In the genomic region with DNA sequence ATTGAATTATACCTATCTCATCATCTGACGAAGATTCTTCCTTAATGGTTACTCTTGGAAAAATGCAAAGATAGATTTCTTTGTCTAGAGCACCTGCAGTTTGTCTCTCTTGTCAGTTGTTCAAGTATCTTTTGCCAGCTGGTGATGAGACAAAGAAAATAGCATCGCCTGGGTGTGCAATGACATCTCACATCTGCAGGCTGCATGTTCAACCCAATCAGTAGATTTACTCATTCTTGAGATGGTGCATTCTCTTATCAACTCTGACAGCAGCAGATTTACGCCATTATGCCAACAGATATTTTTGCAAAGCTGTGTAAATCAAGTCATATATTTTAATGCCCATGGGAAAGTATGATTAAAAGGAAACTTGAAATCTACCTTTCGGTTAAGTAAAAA, we compare ENCODE assay signal across 23 cellular contexts.
"Had no signal": no experiment of that assay in that cellular context is flagged by ENCODE, and none has a peak within 500 bp of the region (broad histone marks: within the 10 kb centered on the region; RNA-seq: fewer than 3 reads in every experiment).

No MANE protein-coding gene starts in this region.

- H3K27me3 Mint-ChIP-seq: type B pancreatic cell had no signal

- H3K9me3 Mint-ChIP-seq: nephron progenitor cell, type B pancreatic cell had no signal

- H3K27me3 ChIP-seq: dorsolateral prefrontal cortex, neutrophil, pancreas, stomach, thyroid gland had no signal

- DNase-seq: dorsolateral prefrontal cortex; effector CD4-positive, alpha-beta T cell; hypothalamus; immature natural killer cell; islet precursor cell; kidney glomerular epithelial cell; left colon; left ventricle myocardium inferior; lower lobe of right lung; naive thymus-derived CD8-positive, alpha-beta T cell; nephron progenitor cell; pancreas; stimulated activated CD4-positive, alpha-beta T cell treated with anti-CD3 and anti-CD28 coated beads, Interleukin-12 subunit alpha, Interleukin-12 subunit beta, amount 100 ng/mL, for 4 hours; stimulated activated CD4-positive, alpha-beta T cell treated with anti-CD3 and anti-CD28 coated beads, Interleukin-1b, Interleukin-23, amount 100 ng/mL, for 48 hours; stimulated activated CD4-positive, alpha-beta T cell treated with anti-CD3 and anti-CD28 coated beads, Interleukin-4, amount 100 ng/mL, for 1 hour; stimulated activated CD8-positive, alpha-beta memory T cell treated with anti-CD3 and anti-CD28 coated beads, Interleukin-4, amount 100 ng/mL, for 48 hours; stimulated activated naive CD4-positive, alpha-beta T cell treated with Interleukin-2 at 50 U/mL for 16 hours; stomach; thyroid gland had no signal

- ATAC-seq: left colon; lower lobe of right lung; naive thymus-derived CD8-positive, alpha-beta T cell; pancreas; sciatic nerve had no signal

- H3K36me3 ChIP-seq: left ventricle myocardium inferior, lower lobe of right lung, neutrophil, pancreas, stomach, thyroid gland had no signal

- H3K27ac ChIP-seq: dorsolateral prefrontal cortex, lower lobe of right lung, neutrophil, pancreas, stomach, thyroid gland had no signal

- H3K4me1 Mint-ChIP-seq: immature natural killer cell; naive thymus-derived CD8-positive, alpha-beta T cell; nephron progenitor cell had no signal

- H3K4me1 ChIP-seq: left ventricle myocardium inferior, lower lobe of right lung, pancreas, stomach, thyroid gland had no signal

- H3K27ac Mint-ChIP-seq: immature natural killer cell; naive thymus-derived CD8-positive, alpha-beta T cell; nephron progenitor cell; type B pancreatic cell had no signal

- H3K9me3 ChIP-seq: left ventricle myocardium inferior, lower lobe of right lung, neutrophil, pancreas, stomach, thyroid gland had no signal

- H3K36me3 Mint-ChIP-seq: immature natural killer cell; naive thymus-derived CD8-positive, alpha-beta T cell; type B pancreatic cell had no signal

- H3K4me3 Mint-ChIP-seq: immature natural killer cell; naive thymus-derived CD8-positive, alpha-beta T cell; nephron progenitor cell; type B pancreatic cell had no signal

- H3K4me2 ChIP-seq: smooth muscle cell had no signal

- H3K4me3 ChIP-seq: dorsolateral prefrontal cortex, left ventricle myocardium inferior, lower lobe of right lung, pancreas, smooth muscle cell, stomach, thyroid gland had no signal
